In the genomic region with DNA sequence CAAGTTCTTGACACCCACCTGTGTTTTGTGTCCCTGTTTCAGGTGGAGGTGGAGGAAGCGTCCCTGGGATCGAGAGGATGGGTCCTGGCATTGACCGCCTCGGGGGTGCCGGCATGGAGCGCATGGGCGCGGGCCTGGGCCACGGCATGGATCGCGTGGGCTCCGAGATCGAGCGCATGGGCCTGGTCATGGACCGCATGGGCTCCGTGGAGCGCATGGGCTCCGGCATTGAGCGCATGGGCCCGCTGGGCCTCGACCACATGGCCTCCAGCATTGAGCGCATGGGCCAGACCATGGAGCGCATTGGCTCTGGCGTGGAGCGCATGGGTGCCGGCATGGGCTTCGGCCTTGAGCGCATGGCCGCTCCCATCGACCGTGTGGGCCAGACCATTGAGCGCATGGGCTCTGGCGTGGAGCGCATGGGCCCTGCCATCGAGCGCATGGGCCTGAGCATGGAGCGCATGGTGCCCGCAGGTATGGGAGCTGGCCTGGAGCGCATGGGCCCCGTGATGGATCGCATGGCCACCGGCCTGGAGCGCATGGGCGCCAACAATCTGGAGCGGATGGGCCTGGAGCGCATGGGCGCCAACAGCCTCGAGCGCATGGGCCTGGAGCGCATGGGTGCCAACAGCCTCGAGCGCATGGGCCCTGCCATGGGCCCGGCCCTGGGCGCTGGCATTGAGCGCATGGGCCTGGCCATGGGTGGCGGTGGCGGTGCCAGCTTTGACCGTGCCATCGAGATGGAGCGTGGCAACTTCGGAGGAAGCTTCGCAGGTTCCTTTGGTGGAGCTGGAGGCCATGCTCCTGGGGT, we compare ENCODE assay signal across 14 cellular contexts. TPM values are rescaled to one million over a fixed set of nuclear protein-coding genes. Genes with fewer than 3 reads are reported as not detected.
DNase-seq lines count a peak whose midpoint lies in the region; TF ChIP-seq lines count a peak whose summit lies in the region.
"Had no signal": no experiment of that assay in that cellular context is flagged by ENCODE, and none has a peak within 500 bp of the region (broad histone marks: within the 10 kb centered on the region; RNA-seq: fewer than 3 reads in every experiment).

No MANE protein-coding gene starts in this region.

- H3K27ac ChIP-seq in CD4-positive, alpha-beta memory T cell (ENCODE audit: low read depth, low read length), result no peak overlapping the region
- H3K27ac ChIP-seq in HL-60 (replicated peaks) (peak overlapping the region; percentile 83), angular gyrus (ENCODE audit: low read depth, low read length) (peak overlapping the region; percentile 46)
- H3K27ac ChIP-seq: SJSA1, WERI-Rb-1 had no signal

- H3K36me3 ChIP-seq in CD4-positive, alpha-beta memory T cell (ENCODE audit: insufficient read depth, low read length), result peaks cover 72% of the 10 kb centered on the region

- H3K9me3 ChIP-seq in CD4-positive, alpha-beta memory T cell (ENCODE audit: control insufficient read depth in 1 of 2, low read length in 2 of 2), result no peaks in the 10 kb centered on the region
- H3K9me3 ChIP-seq: esophagus squamous epithelium, SJSA1 had no signal

- peak overlapping the region in 1 of 8 donors; percentile 5 for H3K4me3 Mint-ChIP-seq in CD4-positive, alpha-beta memory T cell
- H3K4me3 Mint-ChIP-seq in nephron progenitor cell (no peak overlapping the region), type B pancreatic cell (no peak overlapping the region)

- H3K27me3 ChIP-seq in CD4-positive, alpha-beta memory T cell (ENCODE audit: insufficient read depth, low read length), result no peaks in the 10 kb centered on the region
- no peaks in the 10 kb centered on the region for H3K27me3 ChIP-seq in HL-60 (ENCODE audit: insufficient read depth, poor library complexity, severe bottlenecking)
- H3K27me3 ChIP-seq: esophagus squamous epithelium, SJSA1 had no signal

- intact Hi-C loops in CD4-positive, alpha-beta memory T cell (cut with micrococcal nuclease), result no loop called here

- H3K36me3 Mint-ChIP-seq in CD4-positive, alpha-beta memory T cell, result peaks cover 54 to 80% of the 10 kb centered on the region in 2 donors
- H3K36me3 Mint-ChIP-seq in nephron progenitor cell (ENCODE audit: low read depth) (peaks cover 77% of the 10 kb centered on the region), type B pancreatic cell (peaks cover 25% of the 10 kb centered on the region)

- peaks cover 0 to 2% (median 0%) of the 10 kb centered on the region in 8 donors for H3K9me3 Mint-ChIP-seq in CD4-positive, alpha-beta memory T cell
- no peaks in the 10 kb centered on the region for H3K9me3 Mint-ChIP-seq in nephron progenitor cell
- no peaks in the 10 kb centered on the region for H3K9me3 Mint-ChIP-seq in type B pancreatic cell
- H3K9me3 Mint-ChIP-seq: activated T-helper 2 cell treated with anti-CD3 and anti-CD28 coated beads, Interferon-gamma antibody, Interleukin-2, Interleukin-4, amounts not matched to agents 10 μg/mL and 5 μg/mL and 100 μg/mL, durations not matched to agents 14 hours and 24 hours and 36 hours had no signal

- peak overlapping the region in 6 of 7 donors; percentile 23 to 85 (median 74) for H3K27ac Mint-ChIP-seq in CD4-positive, alpha-beta memory T cell
- H3K27ac Mint-ChIP-seq in nephron progenitor cell (peak overlapping the region; percentile 70), type B pancreatic cell (no peak overlapping the region)
- H3K27ac Mint-ChIP-seq: activated T-helper 2 cell treated with anti-CD3 and anti-CD28 coated beads, Interferon-gamma antibody, Interleukin-2, Interleukin-4, amounts not matched to agents 10 μg/mL and 5 μg/mL and 100 μg/mL, durations not matched to agents 14 hours and 24 hours and 36 hours had no signal

- DNase-seq in CD4-positive, alpha-beta memory T cell, result no peak
- DNase-seq in HL-60 (ENCODE audit: low read depth in 1 of 2, low spot score in 1 of 2) (no peak), nephron progenitor cell (no peak), type B pancreatic cell (ENCODE audit: extremely low spot score, unreplicated experiment) (no peak), NCI-H2107 treated with DMSO at 0.1 percent for 48 hours (lab: John Stamatoyannopoulos, UW; ENCODE audit: unreplicated experiment) (no peak)
- DNase-seq in effector CD4-positive, alpha-beta T cell, result no peak
- DNase-seq: esophagus squamous epithelium, GOT3, left colon, NCI-H2029 treated with DMSO at 0.1 percent for 48 hours, WERI-Rb-1 had no signal

- POLR2A ChIA-PET in CD4-positive, alpha-beta memory T cell (lab: Charles Lee; ENCODE audit: partially characterized antibody), result interaction anchor here (1.2 to 4.1 kb wide), 3 partner anchors 30 to 73 kb away, joined by 3 to 55 read pairs (median 9); partner anchors contain the start of genes MARCHF2 and ZNF414

- H3K4me1 Mint-ChIP-seq in CD4-positive, alpha-beta memory T cell, result peaks cover 30 to 63% (median 39%) of the 10 kb centered on the region in 4 donors
- H3K4me1 Mint-ChIP-seq in nephron progenitor cell, result peaks cover 9% of the 10 kb centered on the region
- H3K4me1 Mint-ChIP-seq in type B pancreatic cell (ENCODE audit: unreplicated experiment), result peaks cover 12% of the 10 kb centered on the region

- TF ChIP-seq CTCF in HL-60 (IDR thresholded peaks at IDR 0.05; ENCODE audit: insufficient read depth, low read length), result no peak
- no peak for TF ChIP-seq CTCF in nephron progenitor cell (IDR thresholded peaks at IDR 0.05)
- no peak for TF ChIP-seq CTCF in type B pancreatic cell (conservative IDR thresholded peaks at IDR 0.05)

- no peaks in the 10 kb centered on the region for H3K27me3 Mint-ChIP-seq in CD4-positive, alpha-beta memory T cell
- H3K27me3 Mint-ChIP-seq in nephron progenitor cell (ENCODE audit: low read depth, poor library complexity) (peaks cover 3% of the 10 kb centered on the region), type B pancreatic cell (no peaks in the 10 kb centered on the region)

- CTCF ChIA-PET in CD4-positive, alpha-beta memory T cell (lab: Charles Lee; ENCODE audit: partially characterized antibody), result interaction anchor here (0.9 to 4.6 kb wide), 7 partner anchors 20 to 131 kb away, joined by 3 to 60 read pairs (median 8); partner anchors contain the start of genes MARCHF2 and MYO1F

- peaks cover 36% of the 10 kb centered on the region for H3K4me1 ChIP-seq in CD4-positive, alpha-beta memory T cell (ENCODE audit: insufficient read depth, low read length)
- H3K4me1 ChIP-seq: SJSA1 had no signal

- H3K4me3 ChIP-seq in CD4-positive, alpha-beta memory T cell (ENCODE audit: low read length in 2 of 2), result no peak overlapping the region
- H3K4me3 ChIP-seq in HL-60 (replicated peaks; ENCODE audit: insufficient read depth, low read length), result no peak overlapping the region
- H3K4me3 ChIP-seq: esophagus squamous epithelium, SJSA1 had no signal

RNA-seq across cellular contexts. Expression of gene PRAM1, which starts 16.7 kb away (rescaled TPM):
- 1 to 10 TPM; 2.3 to 2.6 TPM for total RNA-seq in CD4-positive, alpha-beta memory T cell
- not detected for polyA plus RNA-seq in CD4-positive, alpha-beta memory T cell
- total RNA-seq in type B pancreatic cell (ENCODE audit: low replicate concordance), result 0.31 TPM in 2 replicates
- total RNA-seq: SJSA1 had no signal

RNA-seq across cellular contexts. Expression of gene ZNF414, which starts 28.2 kb away (rescaled TPM):
- 10 to 100 TPM; 45.1 to 50.4 TPM for total RNA-seq in CD4-positive, alpha-beta memory T cell
- polyA plus RNA-seq in CD4-positive, alpha-beta memory T cell, result 10 to 100 TPM in 1 of 2 donors, 1 to 10 TPM in 1; 9.5 to 25.8 TPM
- total RNA-seq in type B pancreatic cell (ENCODE audit: low replicate concordance), result 19.9 and 25.4 TPM in 2 replicates

RNA-seq across cellular contexts. Expression of gene HNRNPM, which starts 41.0 kb away (rescaled TPM):
- 100 to 1,000 TPM; 197 to 199 TPM for total RNA-seq in CD4-positive, alpha-beta memory T cell
- 100 to 1,000 TPM; 206 to 245 TPM for polyA plus RNA-seq in CD4-positive, alpha-beta memory T cell
- total RNA-seq in type B pancreatic cell (ENCODE audit: low replicate concordance), result 197 and 317 TPM in 2 replicates
